ENCODE assay signal across 14 cellular contexts in the genomic region with DNA sequence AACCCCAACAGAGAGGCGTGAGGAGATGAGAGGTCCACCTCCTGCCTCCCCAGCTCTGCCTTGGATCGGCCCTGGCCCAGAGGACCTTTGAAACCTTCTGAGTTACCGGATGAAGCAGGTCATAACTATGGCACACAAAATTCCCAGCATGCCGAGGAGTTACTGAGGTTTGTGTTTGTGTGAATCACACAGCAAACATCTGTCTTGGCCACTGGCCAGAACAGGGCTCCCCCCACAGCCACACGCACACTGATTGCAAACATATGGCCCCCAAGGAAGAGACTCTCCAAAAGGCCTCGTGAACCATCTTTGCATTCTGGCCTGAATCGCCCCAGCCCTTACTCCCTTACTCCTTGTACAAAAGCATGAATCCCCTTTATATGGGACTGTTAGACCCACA.
DNase-seq lines count a peak whose midpoint lies in the region; TF ChIP-seq lines count a peak whose summit lies in the region.
"Had no signal": no experiment of that assay in that cellular context is flagged by ENCODE, and none has a peak within 500 bp of the region (broad histone marks: within the 10 kb centered on the region; RNA-seq: fewer than 3 reads in every experiment).

No MANE protein-coding gene starts in this region.

- H3K4me1 Mint-ChIP-seq in activated naive CD4-positive, alpha-beta T cell treated with anti-CD3 and anti-CD28 coated beads, Interleukin-2, amount 10 ng/mL, durations not matched to agents 7 days and 5 days: no peaks in the 10 kb centered on the region

- H3K36me3 Mint-ChIP-seq in activated naive CD4-positive, alpha-beta T cell treated with anti-CD3 and anti-CD28 coated beads, Interleukin-2, amount 10 ng/mL, durations not matched to agents 7 days and 5 days: no peaks in the 10 kb centered on the region

- H3K27ac Mint-ChIP-seq in activated naive CD4-positive, alpha-beta T cell treated with anti-CD3 and anti-CD28 coated beads, Interleukin-2, amount 10 ng/mL, durations not matched to agents 7 days and 5 days: no peak overlapping the region
- H3K27ac Mint-ChIP-seq: brain had no signal

- no peak for TF ChIP-seq CTCF in choroid plexus epithelial cell (conservative IDR thresholded peaks at IDR 0.05; ENCODE audit: low read depth, low read length)

- peaks cover 44% of the 10 kb centered on the region for H3K27me3 Mint-ChIP-seq in activated naive CD4-positive, alpha-beta T cell treated with anti-CD3 and anti-CD28 coated beads, Interleukin-2, amount 10 ng/mL, durations not matched to agents 7 days and 5 days

- no peak overlapping the region for H3K4me3 Mint-ChIP-seq in activated naive CD4-positive, alpha-beta T cell treated with anti-CD3 and anti-CD28 coated beads, Interleukin-2, amount 10 ng/mL, durations not matched to agents 7 days and 5 days
- H3K4me3 Mint-ChIP-seq: brain had no signal

- CTCF ChIA-PET in activated naive CD4-positive, alpha-beta T cell treated with anti-CD3 and anti-CD28 coated beads, Interleukin-2, amount 10 ng/mL, durations not matched to agents 7 days and 5 days (lab: Charles Lee): no interaction called here

- peak; percentile 48 for DNase-seq in GM03348 (ENCODE audit: low spot score)
- DNase-seq in NCI-H69 (lab: John Stamatoyannopoulos, UW): peak; percentile 34
- DNase-seq in choroid plexus epithelial cell (ENCODE audit: low read depth): peak; percentile 83
- peak; percentile 41 for DNase-seq in non-pigmented ciliary epithelial cell (ENCODE audit: low read depth)
- DNase-seq in 8988T: no peak
- no peak for DNase-seq in NCI-H2227 treated with DMSO at 0.1 percent for 48 hours (lab: John Stamatoyannopoulos, UW)
- no peak for DNase-seq in activated naive CD4-positive, alpha-beta T cell treated with anti-CD3 and anti-CD28 coated beads, Interleukin-2, amount 10 ng/mL, durations not matched to agents 7 days and 5 days
- DNase-seq: activated CD4-positive, CD25-positive, alpha-beta regulatory T cell; activated T-cell treated with anti-CD3 and anti-CD28 coated beads, Interleukin-2, amount 50 U/mL, for 1 hour; NCI-H510A treated with DMSO at 0.1 percent for 48 hours; right lobe of liver; SHP77 treated with DMSO at 0.1 percent for 48 hours had no signal

- H3K4me3 ChIP-seq in choroid plexus epithelial cell (ENCODE audit: low read depth, low read length): no peak overlapping the region
- H3K4me3 ChIP-seq: right lobe of liver, suprapubic skin had no signal

- no peaks in the 10 kb centered on the region for H3K9me3 Mint-ChIP-seq in activated naive CD4-positive, alpha-beta T cell treated with anti-CD3 and anti-CD28 coated beads, Interleukin-2, amount 10 ng/mL, durations not matched to agents 7 days and 5 days
- H3K9me3 Mint-ChIP-seq: brain had no signal

Comparison
In these comparisons a context has a peak if more than half of its experiments do, and no peak if none do; other contexts are left out.
1. DNase-seq: peak in GM03348 (single experiment), NCI-H69 (single experiment), choroid plexus epithelial cell (single experiment) and non-pigmented ciliary epithelial cell (single experiment); none in 8988T (single experiment), NCI-H2227 treated with DMSO at 0.1 percent for 48 hours (single experiment) and activated naive CD4-positive, alpha-beta T cell treated with anti-CD3 and anti-CD28 coated beads, Interleukin-2, amount 10 ng/mL, durations not matched to agents 7 days and 5 days (single experiment).